Comparison of ENCODE assay signal across 1 cellular context in genomic region chr5:143142596-143143435, GRCh38.
TF ChIP-seq lines count a peak whose summit lies in the region.

No MANE protein-coding gene starts in this region.

TF ChIP-seq in GM23338, 12 proteins besides CTCF, POLR2A, EP300 and RAD21 (continued from another document):
- TF ChIP-seq ZNF462 (CRISPR knock-in tag; IDR thresholded peaks at IDR 0.05): no peak
- no peak for TF ChIP-seq STAT1 (IDR thresholded peaks at IDR 0.05; ENCODE audit: unreplicated experiment)
- no peak for TF ChIP-seq ZNF114 (CRISPR knock-in tag; IDR thresholded peaks at IDR 0.05)
